ENCODE assay signal across 7 cellular contexts in the genomic region with DNA sequence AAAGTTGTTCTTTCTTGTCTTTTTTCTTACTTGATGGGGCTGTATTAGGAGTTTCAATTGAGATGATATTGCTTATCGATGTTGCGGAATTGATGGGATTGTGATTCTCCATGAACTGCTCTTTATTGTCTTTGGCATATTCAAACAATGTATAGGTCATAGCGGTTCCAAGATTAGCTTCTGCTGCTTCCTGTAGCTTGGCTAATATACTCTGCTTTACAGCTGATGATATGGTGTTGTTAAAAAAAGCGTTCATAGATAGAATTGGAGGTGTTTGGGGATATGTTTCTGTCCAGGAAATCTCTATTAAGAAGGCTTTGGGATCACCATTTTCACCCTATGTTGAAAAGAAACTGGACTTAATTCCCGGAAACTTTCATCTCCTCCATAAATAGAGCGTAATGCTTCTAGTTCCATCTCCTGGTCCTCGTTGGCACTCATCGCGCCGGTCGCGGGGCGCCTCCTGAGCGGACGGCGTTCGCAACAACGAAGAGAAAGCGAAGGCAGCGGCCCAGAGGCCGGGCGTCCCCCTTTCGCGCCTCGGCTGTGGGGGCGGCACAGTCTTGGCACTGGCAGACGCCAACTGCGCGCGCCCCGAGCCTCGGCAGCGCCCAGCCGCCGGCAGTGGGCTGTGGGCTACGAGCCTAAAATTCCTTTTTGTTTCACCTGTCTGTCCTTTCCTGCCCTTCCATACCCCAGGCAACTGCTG.
DNase-seq lines count a peak whose midpoint lies in the region; ATAC-seq, FAIRE-seq and TF ChIP-seq lines count a peak whose summit lies in the region.
"Not testable (repeated sequence)": the region's sequence is repeated elsewhere in the genome, so short reads cannot be mapped to it uniquely, and the experiment has no call there.

No MANE protein-coding gene starts in this region.

- H3K27ac ChIP-seq in GM23338 (ENCODE audit: low read depth); keratinocyte (ENCODE audit: control insufficient read depth, insufficient read depth, low read length); gastrocnemius medialis: not testable (repeated sequence)

- H3K27me3 ChIP-seq in GM23338 (ENCODE audit: insufficient read depth) (peaks cover 26% of the 10 kb centered on the region), keratinocyte (ENCODE audit: control insufficient read depth, extremely low read depth, insufficient read depth, low read length) (peaks cover 14% of the 10 kb centered on the region)
- H3K27me3 ChIP-seq in gastrocnemius medialis: not testable (repeated sequence)

- H3K9me1 ChIP-seq in keratinocyte (ENCODE audit: control insufficient read depth, extremely low read depth, insufficient read depth, low read length): not testable (repeated sequence)

- H2AFZ ChIP-seq in GM23338: peak overlapping the region; percentile 76
- H2AFZ ChIP-seq in keratinocyte (ENCODE audit: control insufficient read depth, low read length): not testable (repeated sequence)

- not testable (repeated sequence) for H3K4me1 Mint-ChIP-seq in GM23338; activated CD4-positive, alpha-beta memory T cell treated with anti-CD3 and anti-CD28 coated beads for 36 hours (ENCODE audit: low read depth); central memory CD8-positive, alpha-beta T cell

- peaks cover 19% of the 10 kb centered on the region for H3K27me3 Mint-ChIP-seq in GM23338 (ENCODE audit: insufficient read depth, low read depth, poor library complexity)
- H3K27me3 Mint-ChIP-seq in activated CD4-positive, alpha-beta memory T cell treated with anti-CD3 and anti-CD28 coated beads for 36 hours: peaks cover 27% of the 10 kb centered on the region
- peaks cover 67% of the 10 kb centered on the region for H3K27me3 Mint-ChIP-seq in central memory CD8-positive, alpha-beta T cell

- TF ChIP-seq CTCF in GM23338 (conservative IDR thresholded peaks at IDR 0.05; ENCODE audit: low read depth in 2 of 2); keratinocyte (optimal IDR thresholded peaks at IDR 0.05 in 1 of 3, IDR thresholded peaks at IDR 0.05 in 1 of 3, conservative IDR thresholded peaks at IDR 0.05 in 1 of 3; ENCODE audit: extremely low read depth in 1 of 3, insufficient read depth in 2 of 3, low read length in 3 of 3); gastrocnemius medialis (IDR thresholded peaks at IDR 0.05 in 4 of 5, conservative IDR thresholded peaks at IDR 0.05 in 1 of 5): not testable (repeated sequence)

- not testable (repeated sequence) for FAIRE-seq in keratinocyte (lab: Jason Lieb, UNC)

- H3K9ac ChIP-seq in keratinocyte (ENCODE audit: control insufficient read depth, extremely low read depth, insufficient read depth, low read length): not testable (repeated sequence)

- not testable (repeated sequence) for H3K36me3 Mint-ChIP-seq in GM23338 (ENCODE audit: low read depth); activated CD4-positive, alpha-beta memory T cell treated with anti-CD3 and anti-CD28 coated beads for 36 hours; central memory CD8-positive, alpha-beta T cell (ENCODE audit: insufficient read depth)

- peak overlapping the region; percentile 63 for H3K4me3 Mint-ChIP-seq in GM23338
- H3K4me3 Mint-ChIP-seq in activated CD4-positive, alpha-beta memory T cell treated with anti-CD3 and anti-CD28 coated beads for 36 hours: peak overlapping the region; percentile 60
- peak overlapping the region; percentile 59 for H3K4me3 Mint-ChIP-seq in central memory CD8-positive, alpha-beta T cell

- H3F3A ChIP-seq in GM23338 (replicated peaks; ENCODE audit: low read depth): not testable (repeated sequence)

- not testable (repeated sequence) for H3K27ac Mint-ChIP-seq in GM23338; activated CD4-positive, alpha-beta memory T cell treated with anti-CD3 and anti-CD28 coated beads for 36 hours; central memory CD8-positive, alpha-beta T cell (ENCODE audit: low read depth)

- H3K9me3 Mint-ChIP-seq in GM23338; activated CD4-positive, alpha-beta memory T cell treated with anti-CD3 and anti-CD28 coated beads for 36 hours; central memory CD8-positive, alpha-beta T cell: not testable (repeated sequence)

- H3K79me2 ChIP-seq in GM23338 (replicated peaks; ENCODE audit: insufficient read depth); keratinocyte (ENCODE audit: control insufficient read depth, insufficient read depth, low read length): not testable (repeated sequence)

- peak overlapping the region; percentile 74 for H3K4me2 ChIP-seq in GM23338
- peak overlapping the region; percentile 59 for H3K4me2 ChIP-seq in keratinocyte (ENCODE audit: control insufficient read depth, extremely low read depth, insufficient read depth, low read depth, low read length)

- not testable (repeated sequence) for H3K36me3 ChIP-seq in GM23338 (ENCODE audit: insufficient read depth); keratinocyte (ENCODE audit: control insufficient read depth in 2 of 2, extremely low read depth in 1 of 2, insufficient read depth in 2 of 2, low read length in 2 of 2); gastrocnemius medialis

- H3K9me3 ChIP-seq in keratinocyte (ENCODE audit: control insufficient read depth, low read depth, low read length); gastrocnemius medialis: not testable (repeated sequence)

- not testable (repeated sequence) for TF ChIP-seq POLR2A in gastrocnemius medialis (IDR thresholded peaks at IDR 0.05)

- DNase-seq in GM23338 (ENCODE audit: low spot score); activated CD4-positive, alpha-beta memory T cell treated with anti-CD3 and anti-CD28 coated beads for 36 hours; central memory CD8-positive, alpha-beta T cell (ENCODE audit: low spot score in 2 of 2); keratinocyte (ENCODE audit: low read depth, low spot score); gastrocnemius medialis: not testable (repeated sequence)

- H3K4me3 ChIP-seq in GM23338 (peak overlapping the region; percentile 46), keratinocyte (ENCODE audit: control insufficient read depth in 2 of 3, extremely low read depth in 1 of 3, insufficient read depth in 2 of 3, low read depth in 1 of 3, low read length in 3 of 3) (peak overlapping the region in 1 of 3 experiments; percentile 54), gastrocnemius medialis (peak overlapping the region; percentile 38 to 49 (median 44))

- dilution Hi-C loops in keratinocyte (cut with MboI; ENCODE audit: extremely low pct_ligation_motif_present, low sequenced_read_pairs): not testable (repeated sequence)

- in situ Hi-C loops in gastrocnemius medialis (cut with MboI; ENCODE audit: low sequenced_read_pairs in 4 of 4): not testable (repeated sequence)

- not testable (repeated sequence) for H4K20me1 ChIP-seq in GM23338 (replicated peaks; ENCODE audit: insufficient read depth); keratinocyte (ENCODE audit: control insufficient read depth, extremely low read depth, insufficient read depth, low read length)

- not testable (repeated sequence) for H3K4me1 ChIP-seq in GM23338 (ENCODE audit: insufficient read depth); keratinocyte (ENCODE audit: control insufficient read depth, extremely low read depth, insufficient read depth, low read length); gastrocnemius medialis

- not testable (repeated sequence) for H3K9me2 ChIP-seq in GM23338 (ENCODE audit: insufficient read depth)

- intact Hi-C loops in activated CD4-positive, alpha-beta memory T cell treated with anti-CD3 and anti-CD28 coated beads for 36 hours (cut with micrococcal nuclease); gastrocnemius medialis (cut with DNase I; ENCODE audit: low total_unique reads): not testable (repeated sequence)

- CTCF ChIA-PET in activated CD4-positive, alpha-beta memory T cell treated with anti-CD3 and anti-CD28 coated beads for 36 hours (lab: Charles Lee): not testable (repeated sequence)

- POLR2A ChIA-PET in activated CD4-positive, alpha-beta memory T cell treated with anti-CD3 and anti-CD28 coated beads for 36 hours (lab: Charles Lee): not testable (repeated sequence)

- ATAC-seq in GM18909 (IDR thresholded peaks at IDR 0.05; ENCODE audit: poor library complexity, unreplicated experiment) (peak; percentile 86), GM23338 (peak; percentile 99), HG03460 (IDR thresholded peaks at IDR 0.05; ENCODE audit: unreplicated experiment) (peak; percentile 84), gastrocnemius medialis (peak; percentile 23 to 39)
- ATAC-seq in central memory CD8-positive, alpha-beta T cell (replicated peaks; ENCODE audit: extremely low read depth, poor library complexity, severe bottlenecking): peak; percentile 100

Comparison
In these comparisons a context has a peak if more than half of its experiments do, and no peak if none do; other contexts are left out.
1. ATAC-seq: peak in every context shown above with its lines; median percentile 100 in central memory CD8-positive, alpha-beta T cell; 99 in GM23338; 86 in GM18909; 84 in HG03460; 31 in gastrocnemius medialis.